30 cellular contexts compared by ENCODE assay signal in the genomic region with DNA sequence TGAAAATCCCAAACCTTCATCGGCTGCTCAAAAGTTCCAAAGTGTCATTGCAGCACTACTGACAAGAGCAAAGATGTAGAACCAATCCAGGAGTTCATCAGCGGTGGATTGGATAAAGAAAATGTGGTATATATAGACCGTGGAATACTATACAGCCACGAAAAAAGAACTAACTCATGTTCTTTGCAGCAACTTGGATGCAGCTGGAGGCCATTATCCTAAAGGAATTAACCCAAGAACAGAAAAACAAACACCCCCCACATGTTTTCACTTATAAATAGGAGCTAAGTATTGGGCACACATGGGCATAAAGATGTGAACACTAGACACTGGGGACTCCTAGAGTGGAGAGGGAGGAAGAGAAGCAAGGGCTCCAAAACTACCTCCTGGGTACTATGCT. TPM values are rescaled to one million over a fixed set of nuclear protein-coding genes. Genes with fewer than 3 reads are reported as not detected.
"Had no signal": no experiment of that assay in that cellular context is flagged by ENCODE, and none has a peak within 500 bp of the region (broad histone marks: within the 10 kb centered on the region; RNA-seq: fewer than 3 reads in every experiment).

No MANE protein-coding gene starts in this region.

- H2AFZ ChIP-seq: hepatocyte had no signal

- H3K9me3 ChIP-seq: gastroesophageal sphincter, heart left ventricle, mucosa of descending colon, prostate gland, right atrium auricular region, sigmoid colon, thyroid gland, vagina had no signal

- H3K79me2 ChIP-seq: hepatocyte had no signal

- H3K4me2 ChIP-seq: hepatocyte had no signal

- H3K4me1 Mint-ChIP-seq: naive B cell had no signal

- ATAC-seq: effector memory CD8-positive, alpha-beta T cell; foreskin keratinocyte; gastroesophageal sphincter; heart left ventricle; left lobe of liver; mucosa of descending colon; natural killer cell treated with Interleukin-12 subunit alpha and Interleukin-12 subunit beta and Interleukin-15 and Interleukin-18, amount 100 ng/mL, for 72 hours; stimulated activated memory B cell treated with anti-CD40 and anti-IgM and Interleukin-4, amounts not matched to agents 10 μg/mL and 1 μg/mL and 100 μg/mL, for 72 hours had no signal

- DNase-seq: dermis blood vessel endothelial cell; effector memory CD8-positive, alpha-beta T cell; foreskin keratinocyte; heart left ventricle; kidney; mesenchymal stem cell; mucosa of descending colon; naive B cell; nucleus accumbens; sigmoid colon; stimulated activated CD4-positive, alpha-beta T cell treated with anti-CD3 and anti-CD28 coated beads, Interleukin-4, amount 100 ng/mL, for 4 hours; thyroid gland; trophoblast cell had no signal

- FAIRE-seq: kidney had no signal

- H3K4me3 ChIP-seq: coronary artery, gastroesophageal sphincter, heart left ventricle, hepatocyte, mucosa of descending colon, prostate gland, right atrium auricular region, sigmoid colon, thyroid gland, vagina had no signal

- H3K36me3 Mint-ChIP-seq: mesothelial cell of epicardium; natural killer cell treated with Interleukin-12 subunit alpha and Interleukin-12 subunit beta and Interleukin-15 and Interleukin-18, amount 100 ng/mL, for 72 hours; stimulated activated memory B cell treated with anti-CD40 and anti-IgM and Interleukin-4, amounts not matched to agents 10 μg/mL and 1 μg/mL and 100 μg/mL, for 72 hours had no signal

- H3K27ac ChIP-seq: coronary artery, foreskin keratinocyte, gastroesophageal sphincter, heart left ventricle, prostate gland, right atrium auricular region, sigmoid colon, thyroid gland, vagina had no signal

- H3K36me3 ChIP-seq: gastroesophageal sphincter, heart left ventricle, prostate gland, right atrium auricular region, sigmoid colon, thyroid gland, vagina had no signal

- H3K4me3 Mint-ChIP-seq: effector memory CD8-positive, alpha-beta T cell; mesothelial cell of epicardium; naive B cell; natural killer cell treated with Interleukin-12 subunit alpha and Interleukin-12 subunit beta and Interleukin-15 and Interleukin-18, amount 100 ng/mL, for 72 hours; stimulated activated memory B cell treated with anti-CD40 and anti-IgM and Interleukin-4, amounts not matched to agents 10 μg/mL and 1 μg/mL and 100 μg/mL, for 72 hours; stimulated activated naive CD8-positive, alpha-beta T cell treated with anti-CD3 and anti-CD28 coated beads, Interleukin-15, Interleukin-2, amounts not matched to agents 100 ng/mL and 50 ng/mL, for 24 hours had no signal

- H3K4me1 ChIP-seq: foreskin keratinocyte had no signal

- H3K9me3 Mint-ChIP-seq: effector memory CD8-positive, alpha-beta T cell; natural killer cell treated with Interleukin-12 subunit alpha and Interleukin-12 subunit beta and Interleukin-15 and Interleukin-18, amount 100 ng/mL, for 72 hours; stimulated activated naive CD8-positive, alpha-beta T cell treated with anti-CD3 and anti-CD28 coated beads, Interleukin-15, Interleukin-2, amounts not matched to agents 100 ng/mL and 50 ng/mL, for 24 hours had no signal

- H3K27me3 ChIP-seq: heart left ventricle, hepatocyte, right atrium auricular region, thyroid gland, vagina had no signal

- H3K27ac Mint-ChIP-seq: effector memory CD8-positive, alpha-beta T cell; naive B cell; natural killer cell treated with Interleukin-12 subunit alpha and Interleukin-12 subunit beta and Interleukin-15 and Interleukin-18, amount 100 ng/mL, for 72 hours; stimulated activated memory B cell treated with anti-CD40 and anti-IgM and Interleukin-4, amounts not matched to agents 10 μg/mL and 1 μg/mL and 100 μg/mL, for 72 hours; stimulated activated naive CD8-positive, alpha-beta T cell treated with anti-CD3 and anti-CD28 coated beads, Interleukin-15, Interleukin-2, amounts not matched to agents 100 ng/mL and 50 ng/mL, for 24 hours had no signal

RNA-seq across cellular contexts. Expression of a gene that starts 34.1 kb away (rescaled TPM):
- total RNA-seq: dermis blood vessel endothelial cell; foreskin keratinocyte; gastroesophageal sphincter; hepatocyte; kidney; left lobe of liver; lower leg skin; lung microvascular endothelial cell; mesothelial cell of epicardium; mucosa of descending colon; natural killer cell treated with Interleukin-12 subunit alpha and Interleukin-12 subunit beta and Interleukin-15 and Interleukin-18, amount 100 ng/mL, for 72 hours; osteocyte; prostate gland; right atrium auricular region; sigmoid colon; temporal lobe; thyroid gland; ureter; vagina had no signal
- polyA plus RNA-seq: esophagus, foreskin keratinocyte, heart left ventricle, hepatocyte, sigmoid colon had no signal
